Comparison of ENCODE assay signal across 16 cellular contexts in the genomic region with DNA sequence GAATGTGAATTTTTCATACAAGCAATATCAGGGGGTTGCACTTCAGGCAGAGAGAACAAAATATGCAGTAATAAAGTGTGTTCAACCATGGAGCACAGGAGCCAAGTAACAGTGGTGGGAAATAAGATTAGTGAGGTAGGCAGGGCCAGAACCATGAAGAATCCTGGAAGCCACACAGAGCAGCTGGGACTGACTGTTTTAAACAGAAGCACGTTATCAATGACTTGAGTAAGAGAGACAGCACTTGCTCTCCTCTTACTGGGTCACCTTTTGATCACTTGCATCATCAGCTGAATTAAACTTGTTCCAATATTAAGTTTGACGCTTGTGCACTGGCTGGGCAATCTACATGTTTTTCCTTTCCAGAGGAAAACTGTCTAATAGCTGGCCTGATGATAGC.
A peak's percentile ranks its signal among the peaks of the same experiment; 100 is the strongest.
DNase-seq lines count a peak whose midpoint lies in the region; ATAC-seq and TF ChIP-seq lines count a peak whose summit lies in the region.
"Had no signal": no experiment of that assay in that cellular context is flagged by ENCODE, and none has a peak within 500 bp of the region (broad histone marks: within the 10 kb centered on the region; RNA-seq: fewer than 3 reads in every experiment).

No MANE protein-coding gene starts in this region.

- H3K36me3 ChIP-seq in DND-41 (ENCODE audit: insufficient read depth, low read length) (no peaks in the 10 kb centered on the region), Loucy (ENCODE audit: insufficient read depth, low read length) (no peaks in the 10 kb centered on the region), fibroblast of lung (ENCODE audit: control insufficient read depth, insufficient read depth, low read length) (no peaks in the 10 kb centered on the region), mammary epithelial cell (ENCODE audit: insufficient read depth, low read length) (no peaks in the 10 kb centered on the region)
- H3K36me3 ChIP-seq: BE2C had no signal

- H3K9me2 ChIP-seq in Loucy (replicated peaks; ENCODE audit: low read depth, low read length), result no peaks in the 10 kb centered on the region

- in situ Hi-C loops in mammary epithelial cell (cut with MboI; ENCODE audit: low sequenced_read_pairs in 2 of 2), result no loop called here

- dilution Hi-C loops in mammary epithelial cell (cut with HindIII; ENCODE audit: low sequenced_read_pairs), result no loop called here

- H3K9me3 ChIP-seq in DND-41 (ENCODE audit: insufficient read depth, low read length, severe bottlenecking), result no peaks in the 10 kb centered on the region
- no peaks in the 10 kb centered on the region for H3K9me3 ChIP-seq in Loucy (ENCODE audit: insufficient read depth, low read depth, low read length)
- H3K9me3 ChIP-seq in fibroblast of lung (ENCODE audit: control insufficient read depth, insufficient read depth, low read depth, low read length), result no peaks in the 10 kb centered on the region
- no peaks in the 10 kb centered on the region for H3K9me3 ChIP-seq in mammary epithelial cell (replicated peaks; ENCODE audit: insufficient read depth, low read length)
- H3K9me3 ChIP-seq: A549, BE2C had no signal

- H3K4me2 ChIP-seq in DND-41 (ENCODE audit: insufficient read depth, low read length), result peak overlapping the region; percentile 14
- H3K4me2 ChIP-seq in Loucy (ENCODE audit: low read depth, low read length, poor library complexity, severe bottlenecking), result peak overlapping the region; percentile 34
- H3K4me2 ChIP-seq in fibroblast of lung (ENCODE audit: extremely low read depth, insufficient read depth, low read length), result no peak overlapping the region
- no peak overlapping the region for H3K4me2 ChIP-seq in mammary epithelial cell (ENCODE audit: insufficient read depth, low read depth, low read length)
- H3K4me2 ChIP-seq: A549 had no signal

- H3K4me1 ChIP-seq in DND-41 (ENCODE audit: insufficient read depth, low read length), result peaks cover 20% of the 10 kb centered on the region
- peaks cover 18% of the 10 kb centered on the region for H3K4me1 ChIP-seq in Loucy (ENCODE audit: insufficient read depth, low read length, poor library complexity, severe bottlenecking)
- H3K4me1 ChIP-seq in fibroblast of lung (ENCODE audit: control insufficient read depth, extremely low read depth, insufficient read depth, low read length), result no peaks in the 10 kb centered on the region
- peaks cover 8% of the 10 kb centered on the region for H3K4me1 ChIP-seq in mammary epithelial cell (ENCODE audit: insufficient read depth, low read length)
- H3K4me1 ChIP-seq: BE2C had no signal

- H2AFZ ChIP-seq in DND-41 (ENCODE audit: low read depth, low read length), result peak overlapping the region; percentile 15; the same call in 1 of the 2 replicates
- no peak overlapping the region for H2AFZ ChIP-seq in Loucy (ENCODE audit: low read length)
- no peak overlapping the region for H2AFZ ChIP-seq in fibroblast of lung (ENCODE audit: low read length)
- no peak overlapping the region for H2AFZ ChIP-seq in mammary epithelial cell (ENCODE audit: low read depth, low read length)

- DNase-seq in DND-41, result no peak
- DNase-seq in fibroblast of lung (ENCODE audit: low read depth in 2 of 2), result peak; percentile 35 to 84
- DNase-seq in myocyte (ENCODE audit: low read depth), result peak; percentile 65
- no peak for DNase-seq in DMS 273 treated with DMSO at 0.1 percent for 48 hours (lab: John Stamatoyannopoulos, UW)
- DNase-seq in NCI-H345 treated with DMSO at 0.1 percent for 48 hours (lab: John Stamatoyannopoulos, UW; ENCODE audit: unreplicated experiment), result no peak
- no peak for DNase-seq in mammary epithelial cell
- DNase-seq: BE2C; CD4-positive, alpha-beta memory T cell; DMS153; DMS79 treated with DMSO at 0.1 percent for 48 hours; GDM1; GOT3; H9 had no signal

- TF ChIP-seq CTCF in DND-41 (IDR thresholded peaks at IDR 0.05; ENCODE audit: borderline replicate concordance, extremely low read depth, low read length, poor library complexity, severe bottlenecking) (no peak), Loucy (conservative IDR thresholded peaks at IDR 0.05; ENCODE audit: low read length) (no peak), fibroblast of lung (conservative IDR thresholded peaks at IDR 0.05 in 1 of 2, IDR thresholded peaks at IDR 0.05 in 1 of 2; ENCODE audit: low read depth in 1 of 2, low read length in 2 of 2) (no peak), mammary epithelial cell (conservative IDR thresholded peaks at IDR 0.05 in 1 of 2, IDR thresholded peaks at IDR 0.05 in 1 of 2; ENCODE audit: extremely low read depth in 1 of 2, insufficient read depth in 1 of 2, low read depth in 1 of 2, low read length in 2 of 2) (no peak)

- no peak overlapping the region for H3K4me3 ChIP-seq in DND-41 (ENCODE audit: low read depth in 1 of 2, low read length in 2 of 2)
- no peak overlapping the region for H3K4me3 ChIP-seq in Loucy (ENCODE audit: low read length, poor library complexity, severe bottlenecking)
- no peak overlapping the region for H3K4me3 ChIP-seq in fibroblast of lung (replicated peaks in 1 of 4; ENCODE audit: control extremely low read depth in 1 of 4, insufficient read depth in 1 of 4, low read depth in 3 of 4, low read length in 4 of 4)
- no peak overlapping the region for H3K4me3 ChIP-seq in mammary epithelial cell (replicated peaks in 1 of 3; ENCODE audit: insufficient read depth in 1 of 3, low read depth in 2 of 3, low read length in 3 of 3)
- H3K4me3 ChIP-seq: A549 had no signal

- CTCF ChIA-PET in mammary epithelial cell (lab: Charles Lee; ENCODE audit: low non-redundant PET), result no interaction called here

- ATAC-seq in DND-41 (ENCODE audit: insufficient read depth, low read depth), result no peak
- ATAC-seq: A549 had no signal

- H3K27ac ChIP-seq in DND-41 (ENCODE audit: low read length), result peak overlapping the region; percentile 45
- no peak overlapping the region for H3K27ac ChIP-seq in fibroblast of lung (ENCODE audit: insufficient read depth, low read length)
- H3K27ac ChIP-seq in mammary epithelial cell (ENCODE audit: insufficient read depth, low read depth, low read length), result no peak overlapping the region
- H3K27ac ChIP-seq: A549, C4-2B had no signal

- H4K20me1 ChIP-seq in DND-41 (ENCODE audit: insufficient read depth, low read length) (no peaks in the 10 kb centered on the region), Loucy (ENCODE audit: insufficient read depth, low read length, poor library complexity, severe bottlenecking) (no peaks in the 10 kb centered on the region), fibroblast of lung (ENCODE audit: control insufficient read depth, extremely low read depth, insufficient read depth, low read length) (no peaks in the 10 kb centered on the region), mammary epithelial cell (ENCODE audit: insufficient read depth, low read length) (no peaks in the 10 kb centered on the region)

- BruUV-seq in mammary epithelial cell (replicated peaks; lab: Mats Ljungman, UMichigan), result no TSS peak

- intact Hi-C loops in mammary epithelial cell (cut with micrococcal nuclease), result no loop called here

- WGBS in mammary epithelial cell (ENCODE audit: low coverage, missing lambda C conversion rate), result 100% methylated on average over 1 of the region's 2 CpGs

- H3K27me3 ChIP-seq in DND-41 (ENCODE audit: insufficient read depth, low read length, poor library complexity) (no peaks in the 10 kb centered on the region), Loucy (ENCODE audit: insufficient read depth, low read length, poor library complexity, severe bottlenecking) (no peaks in the 10 kb centered on the region), fibroblast of lung (ENCODE audit: control insufficient read depth, insufficient read depth, low read length) (no peaks in the 10 kb centered on the region), mammary epithelial cell (ENCODE audit: insufficient read depth, low read length) (peaks cover 5% of the 10 kb centered on the region)
- H3K27me3 ChIP-seq: BE2C had no signal

- H3K79me2 ChIP-seq in DND-41 (ENCODE audit: insufficient read depth, low read length) (no peaks in the 10 kb centered on the region), Loucy (ENCODE audit: insufficient read depth, low read length) (no peaks in the 10 kb centered on the region), fibroblast of lung (ENCODE audit: control insufficient read depth, insufficient read depth, low read length) (no peaks in the 10 kb centered on the region), mammary epithelial cell (ENCODE audit: insufficient read depth, low read length) (no peaks in the 10 kb centered on the region)

- peaks cover 2% of the 10 kb centered on the region; the same call in 1 of the 2 replicates for H3F3A ChIP-seq in Loucy (ENCODE audit: low read depth)

- H3K9ac ChIP-seq in DND-41 (ENCODE audit: low read depth, low read length), result no peak overlapping the region
- no peak overlapping the region for H3K9ac ChIP-seq in Loucy (ENCODE audit: low read depth, low read length, poor library complexity, severe bottlenecking)
- H3K9ac ChIP-seq in fibroblast of lung (ENCODE audit: insufficient read depth, low read length), result no peak overlapping the region
- H3K9ac ChIP-seq in mammary epithelial cell (ENCODE audit: insufficient read depth, low read length), result no peak overlapping the region

Comparison
In these comparisons a context has a peak if more than half of its experiments do, and no peak if none do; other contexts are left out.
1. DNase-seq: peak in fibroblast of lung (2 of 2) and myocyte (single experiment); none in DND-41 (single experiment), DMS 273 treated with DMSO at 0.1 percent for 48 hours (single experiment), NCI-H345 treated with DMSO at 0.1 percent for 48 hours (single experiment) and mammary epithelial cell (single experiment).
2. H3K4me2 ChIP-seq: peak in DND-41 (single experiment) and Loucy (single experiment); none in fibroblast of lung (single experiment) and mammary epithelial cell (single experiment).